1 cellular context compared by ENCODE assay signal in the genomic region with DNA sequence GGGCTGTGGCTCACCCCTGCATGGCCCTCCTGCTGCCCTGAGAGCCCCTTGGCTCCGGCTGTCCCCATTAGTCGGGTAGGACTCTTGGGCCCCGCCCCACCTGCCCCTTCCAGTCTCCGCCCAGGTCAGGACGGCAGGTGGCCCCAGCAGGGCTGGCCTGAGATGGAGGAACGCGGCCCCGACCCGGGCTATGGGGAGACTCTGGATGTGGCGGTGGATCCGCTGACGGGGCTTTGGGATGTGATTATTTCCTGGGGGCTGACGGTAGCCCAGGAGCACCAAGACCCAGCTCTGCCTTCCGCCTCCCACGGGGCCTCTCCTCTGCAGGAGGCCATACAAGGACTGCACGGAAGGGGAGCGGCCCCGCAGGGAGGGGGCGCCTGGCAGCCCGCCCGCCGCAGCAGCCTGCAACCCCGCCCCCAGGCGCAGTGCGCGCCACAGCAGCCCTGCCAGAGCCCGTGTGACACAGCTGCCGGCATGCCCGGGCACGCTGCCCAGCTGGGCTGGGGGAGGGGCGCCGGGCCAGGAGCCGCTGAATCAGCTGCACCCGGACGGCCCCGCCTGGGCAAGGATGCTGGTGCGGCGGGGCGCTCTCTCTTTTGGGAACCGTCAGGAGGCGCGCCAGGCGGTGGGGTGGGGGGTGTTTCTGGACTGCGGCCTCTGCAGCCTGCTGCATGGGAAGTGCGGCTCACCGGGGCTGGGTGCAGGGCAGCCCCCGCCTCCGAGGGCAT.
A peak's percentile ranks its signal among the peaks of the same experiment; 100 is the strongest.
TF ChIP-seq lines count a peak whose summit lies in the region.

No MANE protein-coding gene starts in this region.

TF ChIP-seq in K562, 482 proteins besides CTCF, POLR2A, EP300 and RAD21 (continued from another document):
- TF ChIP-seq NKRF (IDR thresholded peaks at IDR 0.05; ENCODE audit: borderline replicate concordance) (no peak), ZNF174 (CRISPR knock-in tag; IDR thresholded peaks at IDR 0.05) (no peak), ZNF121 (CRISPR knock-in tag; conservative IDR thresholded peaks at IDR 0.05) (no peak), E2F3 (CRISPR knock-in tag; IDR thresholded peaks at IDR 0.05) (no peak), ARID4B (CRISPR knock-in tag; IDR thresholded peaks at IDR 0.05) (peak; percentile 65; the same call in 1 of the 2 replicates), MIER1 (IDR thresholded peaks at IDR 0.05; ENCODE audit: low read depth) (no peak), NRF1 (conservative IDR thresholded peaks at IDR 0.05 in 1 of 2, IDR thresholded peaks at IDR 0.05 in 1 of 2) (peak; percentile 60 to 65), CSDE1 (IDR thresholded peaks at IDR 0.05) (no peak), SPI1 (IDR thresholded peaks at IDR 0.05; ENCODE audit: borderline replicate concordance, low read depth, low read length) (no peak), RUNX1 (IDR thresholded peaks at IDR 0.05; ENCODE audit: low read depth) (no peak), MYC (IDR thresholded peaks at IDR 0.05; ENCODE audit: low read depth, low read length) (peak; percentile 54), MYC (CRISPR knock-in tag; IDR thresholded peaks at IDR 0.05; ENCODE audit: borderline replicate concordance, low read depth) (no peak), HLTF (IDR thresholded peaks at IDR 0.05) (no peak), ZNF407 (IDR thresholded peaks at IDR 0.05; ENCODE audit: low read depth) (peak; percentile 60; the same call in 1 of the 2 replicates), PML (IDR thresholded peaks at IDR 0.05; ENCODE audit: low read length) (no peak), HNRNPLL (IDR thresholded peaks at IDR 0.05; ENCODE audit: low read depth, low read length, poor library complexity, severe bottlenecking) (no peak), ZNF324 (CRISPR knock-in tag; IDR thresholded peaks at IDR 0.05) (no peak), TEAD1 (CRISPR knock-in tag; IDR thresholded peaks at IDR 0.05) (peak in 1 of 2 experiments; percentile 20; a peak in 1 of 4 replicates), NR4A1 (CRISPR knock-in tag; IDR thresholded peaks at IDR 0.05) (no peak), NR4A1 (tag; IDR thresholded peaks at IDR 0.05) (0 out of 2 replicates have a peak, but pooled peaks have one; percentile 17), DMBX1 (CRISPR knock-in tag; IDR thresholded peaks at IDR 0.05; ENCODE audit: borderline replicate concordance) (no peak), EWSR1 (IDR thresholded peaks at IDR 0.05; ENCODE audit: borderline replicate concordance, low read depth, partially characterized antibody) (no peak), POLR3G (IDR thresholded peaks at IDR 0.05; ENCODE audit: extremely low read depth, insufficient read length, insufficient replicate concordance) (no peak), SETDB1 (IDR thresholded peaks at IDR 0.05; ENCODE audit: low read length) (no peak), ELF4 (CRISPR knock-in tag; IDR thresholded peaks at IDR 0.05) (no peak), VEZF1 (CRISPR knock-in tag; IDR thresholded peaks at IDR 0.05) (peak; percentile 80)
- TF ChIP-seq, protein P1, sequence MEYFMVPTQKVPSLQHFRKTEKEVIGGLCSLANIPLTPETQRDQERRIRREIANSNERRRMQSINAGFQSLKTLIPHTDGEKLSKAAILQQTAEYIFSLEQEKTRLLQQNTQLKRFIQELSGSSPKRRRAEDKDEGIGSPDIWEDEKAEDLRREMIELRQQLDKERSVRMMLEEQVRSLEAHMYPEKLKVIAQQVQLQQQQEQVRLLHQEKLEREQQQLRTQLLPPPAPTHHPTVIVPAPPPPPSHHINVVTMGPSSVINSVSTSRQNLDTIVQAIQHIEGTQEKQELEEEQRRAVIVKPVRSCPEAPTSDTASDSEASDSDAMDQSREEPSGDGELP (CRISPR knock-in tag; IDR thresholded peaks at IDR 0.05; ENCODE audit: borderline replicate concordance) = peak; percentile 92
